In genomic region chr2:169054575-169054974, GRCh38 we compare ENCODE assay signal across 11 cellular contexts. TPM values are rescaled to one million over a fixed set of nuclear protein-coding genes. Genes with fewer than 3 reads are reported as not detected.
"Had no signal": no experiment of that assay in that cellular context is flagged by ENCODE, and none has a peak within 500 bp of the region (broad histone marks: within the 10 kb centered on the region; RNA-seq: fewer than 3 reads in every experiment).

No MANE protein-coding gene starts in this region.

RNA-seq across cellular contexts. Expression of gene DHRS9, which starts 14.8 kb away (rescaled TPM):
- total RNA-seq: activated naive CD8-positive, alpha-beta T cell treated with anti-CD3 and anti-CD28 coated beads for 36 hours; ascending aorta; astrocyte; cardiac muscle cell; chondrocyte had no signal

RNA-seq across cellular contexts. Expression of gene ABCB11, which starts 23.5 kb away (rescaled TPM):
- total RNA-seq: activated naive CD4-positive, alpha-beta T cell treated with anti-CD3 and anti-CD28 coated beads for 36 hours; activated naive CD4-positive, alpha-beta T cell treated with anti-CD3 and anti-CD28 coated beads, Interleukin-2, amount 50 U/mL, for 72 hours; activated naive CD8-positive, alpha-beta T cell treated with anti-CD3 and anti-CD28 coated beads for 36 hours; activated T-cell treated with anti-CD3 and anti-CD28 coated beads, Interleukin-2, amount 50 U/mL, for 4 hours; activated T-cell treated with anti-CD3 and anti-CD28 coated beads, Interleukin-2, amount 50 U/mL, for 72 hours; activated T-helper 1 cell treated with anti-CD3 and anti-CD28 coated beads, Interleukin-12 subunit alpha, Interleukin-12 subunit beta, Interleukin-2, Interleukin-4 antibody, amounts not matched to agents 30 ng/mL and 10 ng/mL and 1 ng/mL, durations not matched to agents 14 hours and 24 hours and 36 hours; activated T-helper 17 cell treated with anti-CD3 and anti-CD28 coated beads, Interleukin-2, amount 50 U/mL, for 72 hours; ascending aorta; chondrocyte had no signal
